In the genomic region with DNA sequence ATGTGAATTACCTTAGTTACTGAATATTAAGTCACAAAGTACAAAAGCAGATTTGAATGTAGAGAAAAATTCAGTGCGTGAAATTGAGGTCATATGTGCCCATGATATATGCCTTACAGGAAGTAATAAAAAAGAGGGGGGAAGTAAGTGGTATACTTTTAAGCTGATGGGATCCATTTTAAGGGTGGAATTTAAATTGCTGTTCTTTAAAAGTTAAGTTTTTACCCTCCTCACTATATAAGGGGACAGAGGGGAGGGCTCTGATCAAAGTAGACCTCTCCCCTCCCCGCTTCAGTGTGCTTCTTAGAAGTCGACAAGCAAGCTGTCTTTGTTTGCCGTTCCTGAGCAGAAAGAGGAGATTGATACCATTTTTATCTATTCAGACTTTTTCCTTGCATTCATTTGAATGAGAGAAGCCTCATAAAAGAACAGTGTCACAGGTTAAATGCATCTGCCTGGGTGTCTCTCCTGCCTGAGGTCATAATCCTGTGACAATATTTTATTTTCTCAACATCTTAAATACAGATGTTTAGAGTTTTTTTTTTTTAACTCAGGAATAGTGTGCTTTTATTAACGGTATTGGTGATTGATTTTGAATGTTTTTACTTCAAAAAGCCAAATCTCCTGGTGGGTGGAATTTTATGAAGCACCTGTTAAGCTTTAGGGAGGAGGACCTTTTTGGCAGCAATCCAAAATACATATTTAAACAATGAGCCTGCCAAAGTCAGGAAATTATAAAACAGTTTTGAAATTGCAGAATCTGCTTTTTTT, we compare ENCODE assay signal across 8 cellular contexts.
DNase-seq lines count a peak whose midpoint lies in the region; ATAC-seq and TF ChIP-seq lines count a peak whose summit lies in the region.

No MANE protein-coding gene starts in this region.

- TF ChIP-seq EP300 in neural cell (conservative IDR thresholded peaks at IDR 0.05; ENCODE audit: poor library complexity, severe bottlenecking), result no peak

- H3K4me2 ChIP-seq in neural cell (ENCODE audit: low read length), result no peak overlapping the region

- H3K36me3 Mint-ChIP-seq in activated naive CD4-positive, alpha-beta T cell treated with anti-CD3 and anti-CD28 coated beads, Interleukin-2, amount 50 U/mL, for 72 hours, result peaks cover 10 to 19% of the 10 kb centered on the region in 2 donors

- H3K27me3 ChIP-seq in neural cell (ENCODE audit: insufficient read depth, low read depth, low read length), result no peaks in the 10 kb centered on the region

- DNase-seq in NOMO-1 (lab: John Stamatoyannopoulos, UW; ENCODE audit: unreplicated experiment in 2 of 2) (peak; percentile 35 to 67), NOMO-1 treated with dmso at 0.1 percent for 144 hours (lab: John Stamatoyannopoulos, UW; ENCODE audit: unreplicated experiment) (no peak), NCI-H146 treated with DMSO at 0.1 percent for 48 hours (lab: John Stamatoyannopoulos, UW; ENCODE audit: unreplicated experiment) (peak; percentile 97), mucosa of gallbladder (ENCODE audit: low spot score) (no peak), kidney glomerular epithelial cell (lab: John Stamatoyannopoulos, UW) (no peak)
- DNase-seq in activated naive CD4-positive, alpha-beta T cell treated with anti-CD3 and anti-CD28 coated beads, Interleukin-2, amount 50 U/mL, for 72 hours (ENCODE audit: low spot score in 2 of 2), result no peak

- H3K9ac ChIP-seq in neural cell (ENCODE audit: low read length), result no peak overlapping the region

- H3K9me3 Mint-ChIP-seq in activated naive CD4-positive, alpha-beta T cell treated with anti-CD3 and anti-CD28 coated beads, Interleukin-2, amount 50 U/mL, for 72 hours, result peaks cover 4 to 18% of the 10 kb centered on the region in 2 donors

- no peaks in the 10 kb centered on the region for H3K9me2 ChIP-seq in neural cell (ENCODE audit: insufficient read depth, low read length)

- no peak for TF ChIP-seq CTCF in neural cell (IDR thresholded peaks at IDR 0.05; ENCODE audit: poor library complexity, severe bottlenecking)

- H3K36me3 ChIP-seq in neural cell (ENCODE audit: insufficient read depth, low read length), result no peaks in the 10 kb centered on the region

- ATAC-seq in activated naive CD4-positive, alpha-beta T cell treated with anti-CD3 and anti-CD28 coated beads, Interleukin-2, amount 50 U/mL, for 72 hours, result peak in 1 of 2 donors; percentile 16
- ATAC-seq in GM18858 (IDR thresholded peaks at IDR 0.05; ENCODE audit: unreplicated experiment), result no peak

- peak overlapping the region; percentile 2 for H3K4me3 ChIP-seq in neural cell (ENCODE audit: low read length)

- peaks cover 13% of the 10 kb centered on the region for H3K79me2 ChIP-seq in neural cell (replicated peaks; ENCODE audit: insufficient read depth, low read length)

- no peak overlapping the region for H2AFZ ChIP-seq in neural cell (ENCODE audit: low read depth, low read length)

- peak overlapping the region; percentile 74 to 88 for H3K27ac Mint-ChIP-seq in activated naive CD4-positive, alpha-beta T cell treated with anti-CD3 and anti-CD28 coated beads, Interleukin-2, amount 50 U/mL, for 72 hours

- no peaks in the 10 kb centered on the region for H3K9me3 ChIP-seq in neural cell (ENCODE audit: low read length)

- H4K20me1 ChIP-seq in neural cell (ENCODE audit: insufficient read depth), result no peaks in the 10 kb centered on the region

- TF ChIP-seq RAD21 in neural cell (conservative IDR thresholded peaks at IDR 0.05), result no peak

- no peaks in the 10 kb centered on the region for H3F3A ChIP-seq in neural cell (ENCODE audit: insufficient read depth, low read length, poor library complexity, severe bottlenecking)

- H3K27ac ChIP-seq in neural cell (ENCODE audit: low read length), result peak overlapping the region; percentile 32

TF ChIP-seq in neural cell, 6 proteins besides CTCF, POLR2A, EP300 and RAD21:
- TF ChIP-seq, protein P1, sequence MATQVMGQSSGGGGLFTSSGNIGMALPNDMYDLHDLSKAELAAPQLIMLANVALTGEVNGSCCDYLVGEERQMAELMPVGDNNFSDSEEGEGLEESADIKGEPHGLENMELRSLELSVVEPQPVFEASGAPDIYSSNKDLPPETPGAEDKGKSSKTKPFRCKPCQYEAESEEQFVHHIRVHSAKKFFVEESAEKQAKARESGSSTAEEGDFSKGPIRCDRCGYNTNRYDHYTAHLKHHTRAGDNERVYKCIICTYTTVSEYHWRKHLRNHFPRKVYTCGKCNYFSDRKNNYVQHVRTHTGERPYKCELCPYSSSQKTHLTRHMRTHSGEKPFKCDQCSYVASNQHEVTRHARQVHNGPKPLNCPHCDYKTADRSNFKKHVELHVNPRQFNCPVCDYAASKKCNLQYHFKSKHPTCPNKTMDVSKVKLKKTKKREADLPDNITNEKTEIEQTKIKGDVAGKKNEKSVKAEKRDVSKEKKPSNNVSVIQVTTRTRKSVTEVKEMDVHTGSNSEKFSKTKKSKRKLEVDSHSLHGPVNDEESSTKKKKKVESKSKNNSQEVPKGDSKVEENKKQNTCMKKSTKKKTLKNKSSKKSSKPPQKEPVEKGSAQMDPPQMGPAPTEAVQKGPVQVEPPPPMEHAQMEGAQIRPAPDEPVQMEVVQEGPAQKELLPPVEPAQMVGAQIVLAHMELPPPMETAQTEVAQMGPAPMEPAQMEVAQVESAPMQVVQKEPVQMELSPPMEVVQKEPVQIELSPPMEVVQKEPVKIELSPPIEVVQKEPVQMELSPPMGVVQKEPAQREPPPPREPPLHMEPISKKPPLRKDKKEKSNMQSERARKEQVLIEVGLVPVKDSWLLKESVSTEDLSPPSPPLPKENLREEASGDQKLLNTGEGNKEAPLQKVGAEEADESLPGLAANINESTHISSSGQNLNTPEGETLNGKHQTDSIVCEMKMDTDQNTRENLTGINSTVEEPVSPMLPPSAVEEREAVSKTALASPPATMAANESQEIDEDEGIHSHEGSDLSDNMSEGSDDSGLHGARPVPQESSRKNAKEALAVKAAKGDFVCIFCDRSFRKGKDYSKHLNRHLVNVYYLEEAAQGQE (IDR thresholded peaks at IDR 0.05; ENCODE audit: borderline replicate concordance), result no peak
- TF ChIP-seq POLR2AphosphoS5 (IDR thresholded peaks at IDR 0.05) (no peak), EZH2 (IDR thresholded peaks at IDR 0.05; ENCODE audit: borderline replicate concordance, insufficient read depth, low read length, poor library complexity, severe bottlenecking) (no peak), MXI1 (conservative IDR thresholded peaks at IDR 0.05; ENCODE audit: poor library complexity, severe bottlenecking) (no peak), SMC3 (conservative IDR thresholded peaks at IDR 0.05; ENCODE audit: poor library complexity) (no peak), TAF1 (IDR thresholded peaks at IDR 0.05; ENCODE audit: low read depth) (no peak)
TF ChIP-seq in neural cell: peak in this region for 0.

Comparison
In these comparisons a context has a peak if more than half of its experiments do, and no peak if none do; other contexts are left out.
1. DNase-seq: peak in NOMO-1 (2 of 2) and NCI-H146 treated with DMSO at 0.1 percent for 48 hours (single experiment); none in NOMO-1 treated with dmso at 0.1 percent for 144 hours (single experiment), activated naive CD4-positive, alpha-beta T cell treated with anti-CD3 and anti-CD28 coated beads, Interleukin-2, amount 50 U/mL, for 72 hours (0 of 2), mucosa of gallbladder (single experiment) and kidney glomerular epithelial cell (single experiment).